Comparison of ENCODE assay signal across 14 cellular contexts in the genomic region with DNA sequence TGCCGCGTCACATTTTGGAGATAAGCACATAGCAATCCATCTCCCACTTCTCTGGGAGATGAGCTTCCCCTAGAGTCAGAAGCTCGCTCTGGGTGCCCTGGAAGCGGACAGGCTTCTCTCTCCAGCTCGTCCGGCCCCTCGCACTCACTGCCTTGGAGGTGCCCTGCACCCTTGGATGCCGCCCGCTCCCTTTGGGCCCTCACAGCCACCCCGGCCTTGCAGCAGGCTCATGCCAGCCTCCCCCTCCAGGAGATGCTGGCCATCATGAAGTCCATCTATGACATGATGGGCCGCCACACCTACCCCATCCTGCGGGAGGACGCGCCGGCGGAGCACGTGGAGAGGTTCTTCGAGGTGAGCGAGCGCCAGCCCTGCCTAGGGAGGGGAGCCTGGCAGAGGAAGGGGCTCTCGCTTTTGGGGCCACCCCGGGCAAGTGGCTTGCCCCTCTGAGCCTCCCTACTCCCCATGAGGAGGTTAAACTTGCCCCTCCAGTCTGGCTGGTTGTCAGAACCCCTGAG.
"Had no signal": no experiment of that assay in that cellular context is flagged by ENCODE, and none has a peak within 500 bp of the region (broad histone marks: within the 10 kb centered on the region; RNA-seq: fewer than 3 reads in every experiment).

No MANE protein-coding gene starts in this region.

- H3K36me3 ChIP-seq: ovary had no signal

- H3K4me1 ChIP-seq: foreskin keratinocyte had no signal

- ATAC-seq: foreskin keratinocyte; left cardiac atrium; mucosa of descending colon; naive thymus-derived CD8-positive, alpha-beta T cell; right cardiac atrium had no signal

- H3K4me3 ChIP-seq: mucosa of descending colon, ovary, smooth muscle cell, vagina had no signal

- H3K9me3 ChIP-seq: mucosa of descending colon, ovary, vagina had no signal

- DNase-seq: erythroblast; foreskin keratinocyte; immature natural killer cell; kidney; left cardiac atrium; mammary epithelial cell; mucosa of descending colon; naive thymus-derived CD8-positive, alpha-beta T cell; right cardiac atrium; stimulated activated CD4-positive, alpha-beta T cell treated with anti-CD3 and anti-CD28 coated beads, Interleukin-2, amount 100 ng/mL, for 48 hours; stimulated activated naive CD4-positive, alpha-beta T cell treated with Interleukin-2 at 50 U/mL for 16 hours had no signal

- H3K27me3 ChIP-seq: foreskin keratinocyte, ovary, vagina had no signal

- H3K27ac ChIP-seq: foreskin keratinocyte, ovary, vagina had no signal
